In the genomic region with DNA sequence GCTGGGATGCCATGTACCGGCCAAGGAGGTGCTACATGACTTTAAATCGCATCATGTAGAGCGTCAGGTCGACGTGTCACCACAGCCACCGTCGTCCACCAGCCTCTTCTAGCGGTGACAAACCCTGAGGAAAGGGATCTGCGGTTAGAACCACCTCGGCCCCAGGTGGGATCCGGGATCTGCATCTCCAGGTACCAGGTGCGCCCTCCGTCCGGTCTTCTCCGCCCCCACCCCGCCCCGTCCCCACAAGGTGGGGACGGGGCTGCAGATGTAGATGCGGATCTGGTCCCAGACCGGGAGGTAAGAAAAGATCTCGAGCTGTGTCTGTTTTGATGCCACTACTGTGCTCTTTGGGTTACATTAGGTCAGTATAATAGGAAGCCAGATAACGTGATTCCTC, we compare ENCODE assay signal across 31 cellular contexts.
"Had no signal": no experiment of that assay in that cellular context is flagged by ENCODE, and none has a peak within 500 bp of the region (broad histone marks: within the 10 kb centered on the region; RNA-seq: fewer than 3 reads in every experiment).

No MANE protein-coding gene starts in this region.

- H3K27ac ChIP-seq: adrenal gland, body of pancreas, brain microvascular endothelial cell, breast epithelium, VCaP had no signal

- H3K36me3 ChIP-seq: adrenal gland, brain microvascular endothelial cell, breast epithelium had no signal

- H3K27me3 ChIP-seq: adrenal gland, body of pancreas, brain microvascular endothelial cell, breast epithelium had no signal

- H3K9me3 ChIP-seq: adrenal gland, body of pancreas, breast epithelium had no signal

- FAIRE-seq: astrocyte, TTC549 had no signal

- DNase-seq: activated B cell treated with CpG ODN at 0.5 μM for 24 hours; activated CD4-positive, alpha-beta memory T cell treated with anti-CD3 and anti-CD28 coated beads for 36 hours; activated CD4-positive, alpha-beta T cell treated with anti-CD3 and anti-CD28 coated beads for 4 hours; activated CD4-positive, alpha-beta T cell treated with anti-CD3 and anti-CD28 coated beads, Interleukin-2, amount 10 ng/mL, durations not matched to agents 24 days and 14 days; activated CD4-positive, alpha-beta T cell treated with anti-CD3 and anti-CD28 coated beads, Interleukin-2, amount 50 U/mL, for 1 hour; activated CD4-positive, alpha-beta T cell treated with anti-CD3 and anti-CD28 coated beads, Interleukin-2, amount 50 U/mL, for 4 hours; activated CD4-positive, CD25-positive, alpha-beta regulatory T cell treated with anti-CD3 and anti-CD28 coated beads, Interleukin-2, amount 50 U/mL, for 72 hours; activated CD8-positive, alpha-beta memory T cell treated with anti-CD3 and anti-CD28 coated beads, Interleukin-2, amount 50 U/mL, for 4 hours; activated CD8-positive, alpha-beta T cell treated with anti-CD3 and anti-CD28 coated beads for 36 hours; activated effector memory CD4-positive, alpha-beta T cell treated with anti-CD3 and anti-CD28 coated beads, Interleukin-2, amount 50 U/mL, for 16 hours; activated gamma-delta T cell treated with Interleukin-2 at 50 U/mL for 16 hours; activated naive CD4-positive, alpha-beta T cell; activated naive CD4-positive, alpha-beta T cell treated with anti-CD3 and anti-CD28 coated beads for 36 hours; activated naive CD4-positive, alpha-beta T cell treated with anti-CD3 and anti-CD28 coated beads, Interleukin-2, amount 50 U/mL, for 16 hours; activated naive CD8-positive, alpha-beta T cell treated with anti-CD3 and anti-CD28 coated beads for 36 hours; activated T-cell treated with anti-CD3 and anti-CD28 coated beads for 4 hours; activated T-cell treated with anti-CD3 and anti-CD28 coated beads, Interleukin-2, amount 50 U/mL, for 1 hour; activated T-cell treated with anti-CD3 and anti-CD28 coated beads, Interleukin-2, amount 50 U/mL, for 4 hours; activated T-cell treated with anti-CD3 and anti-CD28 coated beads, Interleukin-2, amount 50 U/mL, for 72 hours; adrenal gland; amniotic stem cell; body of pancreas; brain microvascular endothelial cell; central memory CD4-positive, alpha-beta T cell; T-helper 1 cell; T-helper 2 cell; T-helper 9 cell had no signal

- H3K4me3 ChIP-seq: adrenal gland, body of pancreas, breast epithelium had no signal

- H3K4me1 ChIP-seq: adrenal gland, body of pancreas, breast epithelium had no signal
